8 cellular contexts compared by ENCODE assay signal in the genomic region with DNA sequence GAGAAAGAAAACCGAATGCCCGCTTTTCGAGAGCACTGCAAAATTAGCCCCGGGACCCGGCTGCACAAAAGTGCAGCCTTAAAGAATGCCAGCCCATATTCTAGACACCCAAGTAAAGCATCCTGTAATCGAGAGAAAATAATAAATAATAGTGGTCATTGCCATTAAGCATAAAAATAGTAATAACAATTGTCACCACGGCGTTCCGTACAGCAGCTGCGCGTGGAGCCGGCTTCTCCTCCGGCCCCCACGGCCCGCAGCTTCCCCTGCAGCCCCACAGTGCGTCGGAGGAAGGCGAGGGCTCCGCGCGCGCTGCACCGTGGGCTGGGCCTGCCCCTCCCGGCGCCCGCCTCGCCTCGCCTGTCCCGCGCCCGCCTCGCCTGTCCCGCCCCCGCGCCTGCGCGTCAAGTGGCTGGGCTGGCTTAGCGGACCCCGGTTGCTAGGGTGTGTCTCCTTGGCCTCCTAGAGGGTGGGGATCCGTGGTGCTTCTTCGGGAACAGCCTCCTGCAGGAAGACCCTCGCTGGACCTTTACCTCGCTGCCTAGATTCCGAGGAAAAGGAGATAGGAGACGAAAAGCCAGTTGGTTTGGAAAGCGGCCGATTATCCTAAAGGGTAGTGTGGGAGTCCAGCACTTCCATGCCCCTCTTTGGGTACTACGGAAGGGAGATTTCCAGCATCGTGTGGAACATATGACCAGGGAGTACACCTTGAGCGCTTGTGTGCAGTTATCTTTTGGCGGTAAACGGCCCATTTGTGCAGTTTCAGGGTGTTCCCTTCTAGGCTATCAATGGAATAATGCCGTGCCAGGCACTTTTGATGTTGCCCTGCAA. TPM values are rescaled to one million over a fixed set of nuclear protein-coding genes. Genes with fewer than 3 reads are reported as not detected.
DNase-seq lines count a peak whose midpoint lies in the region; ATAC-seq and TF ChIP-seq lines count a peak whose summit lies in the region.

A gene with protein sequence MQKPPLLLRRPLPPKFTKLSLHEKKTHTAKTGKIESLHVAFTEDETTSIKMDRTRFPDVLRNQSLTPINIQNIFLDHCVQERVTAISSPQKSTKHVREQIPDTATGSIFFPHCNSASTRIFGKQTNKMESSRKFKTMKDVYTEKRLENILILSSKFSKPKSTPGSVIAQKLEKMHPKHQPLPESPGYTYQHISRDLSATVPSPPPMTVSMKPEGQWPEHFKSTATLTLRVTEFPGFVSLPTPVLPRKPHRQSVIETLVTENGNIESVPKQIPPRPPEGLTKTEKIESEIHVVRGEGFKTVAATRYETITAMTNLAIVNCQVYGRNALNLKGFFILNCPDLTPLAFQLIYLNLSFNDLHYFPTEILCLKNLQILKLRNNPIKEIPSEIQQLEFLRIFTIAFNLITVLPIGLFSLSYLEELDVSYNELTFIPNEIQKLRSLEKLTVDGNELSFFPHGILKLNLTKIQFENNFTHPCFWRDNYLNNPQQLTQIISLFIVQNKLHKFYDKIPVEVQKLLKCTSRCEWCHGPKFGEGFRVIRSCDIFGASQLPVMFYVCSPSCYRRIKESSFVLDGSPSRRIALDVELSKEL (plus strand): TSS at position 408 of the 831 bp plus-strand sequence. CDS start 1,107 bp downstream, outside the sequence.

- H3K4me3 ChIP-seq in heart left ventricle (peak within 1 kb of the TSS; percentile 19 to 68 (median 48)), upper lobe of left lung (peak within 1 kb of the TSS; percentile 20 to 59 (median 50))

- H3K36me3 ChIP-seq in heart left ventricle (no peaks in the 10 kb centered on the region), upper lobe of left lung (no peaks in the 10 kb centered on the region)

- H3K27me3 Mint-ChIP-seq in activated naive CD8-positive, alpha-beta T cell, result no peaks in the 10 kb centered on the region

- H3K27ac Mint-ChIP-seq in activated naive CD8-positive, alpha-beta T cell, result peak within 1 kb of the TSS; percentile 93

- H3K9me3 ChIP-seq in heart left ventricle (peaks cover 0 to 5% (median 0%) of the 10 kb centered on the region in 12 donors), upper lobe of left lung (no peaks in the 10 kb centered on the region)

- H3K4me3 Mint-ChIP-seq in activated naive CD8-positive, alpha-beta T cell, result peak within 1 kb of the TSS; percentile 95

- TF ChIP-seq EP300 in upper lobe of left lung (IDR thresholded peaks at IDR 0.05), result no peak

- TF ChIP-seq CTCF in heart left ventricle (IDR thresholded peaks at IDR 0.05) (no peak), upper lobe of left lung (IDR thresholded peaks at IDR 0.05) (peak in 2 of 6 experiments; percentile 6 to 33)

- H3K36me3 Mint-ChIP-seq in activated naive CD8-positive, alpha-beta T cell, result no peaks in the 10 kb centered on the region

- intact Hi-C loops in heart left ventricle (cut with DNase I), result no loop called here

- DNase-seq in DMS53 treated with DMSO at 0.1 percent for 48 hours (lab: John Stamatoyannopoulos, UW; ENCODE audit: unreplicated experiment), result peak; percentile 45
- DNase-seq in HuH-7 (ENCODE audit: low spot score), result peak; percentile 79
- peak; percentile 71 for DNase-seq in SKM-1 (lab: John Stamatoyannopoulos, UW; ENCODE audit: unreplicated experiment)
- peak; percentile 70 to 94 (median 76) for DNase-seq in heart left ventricle
- DNase-seq in pons (ENCODE audit: low spot score), result peak; percentile 87
- peak; percentile 93 to 96 for DNase-seq in upper lobe of left lung

- peak; percentile 96 for ATAC-seq in GM21515 (IDR thresholded peaks at IDR 0.05; ENCODE audit: unreplicated experiment)
- ATAC-seq in heart left ventricle, result peak; percentile 82 to 99 (median 98)
- peak; percentile 95 to 99 for ATAC-seq in upper lobe of left lung (ENCODE audit: low FRiP score in 2 of 2)

- no peaks in the 10 kb centered on the region for H3K9me3 Mint-ChIP-seq in activated naive CD8-positive, alpha-beta T cell (ENCODE audit: low read depth)

- TF ChIP-seq POLR2A in heart left ventricle (IDR thresholded peaks at IDR 0.05), result peak in 1 of 2 donors; percentile 25
- TF ChIP-seq POLR2A in upper lobe of left lung (IDR thresholded peaks at IDR 0.05), result peak in 1 of 4 donors; percentile 79

- H3K27me3 ChIP-seq in heart left ventricle, result peaks cover 0 to 26% (median 3%) of the 10 kb centered on the region in 9 donors
- H3K27me3 ChIP-seq in upper lobe of left lung, result no peaks in the 10 kb centered on the region

- H3K27ac ChIP-seq in heart left ventricle, result peak within 1 kb of the TSS in 1 of 12 donors; percentile 75
- peak within 1 kb of the TSS in 3 of 4 donors; percentile 32 to 63 (median 62) for H3K27ac ChIP-seq in upper lobe of left lung

- WGBS in heart left ventricle, 4 donors, result 3 to 5% (median 3%) methylated on average over 52 to 53 of the region's 53 CpGs
- WGBS in upper lobe of left lung, 2 donors, result 2 to 3% methylated on average over 31 to 44 of the region's 53 CpGs

- H3K4me1 Mint-ChIP-seq in activated naive CD8-positive, alpha-beta T cell (ENCODE audit: low read depth), result peaks cover 21% of the 10 kb centered on the region

- H3K4me1 ChIP-seq in heart left ventricle, result peaks cover 0 to 15% (median 1%) of the 10 kb centered on the region in 12 donors
- H3K4me1 ChIP-seq in upper lobe of left lung, result peaks cover 0 to 19% (median 9%) of the 10 kb centered on the region in 4 donors

RNA-seq across cellular contexts. Expression of the gene that starts here (rescaled TPM):
- total RNA-seq in heart left ventricle (under 1 TPM in 2 of 9 donors, not detected in 7; 0.14 to 0.48 TPM), upper lobe of left lung (1 to 10 TPM in 2 of 6 donors, under 1 TPM in 3, not detected in 1; 0.33 to 3.1 (median 0.66) TPM)
- polyA plus RNA-seq in heart left ventricle, result not detected

Comparison
In these comparisons a context has a peak if more than half of its experiments do, and no peak if none do; other contexts are left out.
1. Peak in DNase-seq, ATAC-seq and H3K4me3 ChIP-seq in heart left ventricle; RNA of the gene not detected or under 1 TPM.